9 cellular contexts compared by ENCODE assay signal in genomic region chrX:71911731-71912050, GRCh38. TPM values are rescaled to one million over a fixed set of nuclear protein-coding genes. Genes with fewer than 3 reads are reported as not detected.
A peak's percentile ranks its signal among the peaks of the same experiment; 100 is the strongest.
DNase-seq lines count a peak whose midpoint lies in the region; ATAC-seq and TF ChIP-seq lines count a peak whose summit lies in the region.
"Had no signal": no experiment of that assay in that cellular context is flagged by ENCODE, and none has a peak within 500 bp of the region (broad histone marks: within the 10 kb centered on the region; RNA-seq: fewer than 3 reads in every experiment).

No MANE protein-coding gene starts in this region.

- H3K4me3 Mint-ChIP-seq in immature natural killer cell = peak overlapping the region in 4 of 5 donors; percentile 12 to 56 (median 37)

- in situ Hi-C loops in astrocyte of the spinal cord (cut with HindIII; ENCODE audit: low sequenced_read_pairs) = no loop called here

- ATAC-seq in HG02870 (IDR thresholded peaks at IDR 0.05; ENCODE audit: unreplicated experiment) = no peak

- no peaks in the 10 kb centered on the region for H3K36me3 ChIP-seq in subcutaneous abdominal adipose tissue (ENCODE audit: control insufficient read depth in 5 of 5, insufficient read depth in 5 of 5, low read length in 5 of 5)

- H3K27ac ChIP-seq in subcutaneous abdominal adipose tissue (ENCODE audit: low read depth, low read length) = no peak overlapping the region

- H3K27me3 Mint-ChIP-seq in immature natural killer cell (ENCODE audit: low read depth in 3 of 3) = peaks cover 6 to 26% (median 21%) of the 10 kb centered on the region in 3 donors

- TF ChIP-seq CTCF in astrocyte of the spinal cord (IDR thresholded peaks at IDR 0.05; ENCODE audit: low read depth, low read length) = no peak

- no peak overlapping the region for H3K27ac Mint-ChIP-seq in immature natural killer cell

- H3K36me3 Mint-ChIP-seq in immature natural killer cell = no peaks in the 10 kb centered on the region

- H3K27me3 ChIP-seq in subcutaneous abdominal adipose tissue (ENCODE audit: control insufficient read depth in 5 of 5, insufficient read depth in 4 of 5, low read length in 5 of 5) = peaks cover 7 to 42% (median 30%) of the 10 kb centered on the region in 5 donors

- peak; percentile 57 for DNase-seq in NCI-H748 (lab: John Stamatoyannopoulos, UW; ENCODE audit: unreplicated experiment)
- DNase-seq in NCI-H748 treated with DMSO at 0.1 percent for 48 hours (lab: John Stamatoyannopoulos, UW) = no peak
- no peak for DNase-seq in astrocyte of the spinal cord (ENCODE audit: low read depth, low spot score)
- DNase-seq in immature natural killer cell = no peak
- no peak for DNase-seq in NK-92 treated with Interleukin-12 subunit alpha and Interleukin-12 subunit beta, amount 100 ng/mL, for 24 hours (lab: John Stamatoyannopoulos, UW)
- no peak for DNase-seq in epidermal melanocyte (ENCODE audit: insufficient read length, low spot score)
- DNase-seq: AML-193 had no signal

- no peak overlapping the region for H3K9ac ChIP-seq in subcutaneous abdominal adipose tissue (ENCODE audit: low read length in 5 of 5)

- H3K9me3 ChIP-seq in subcutaneous abdominal adipose tissue (ENCODE audit: control insufficient read depth in 5 of 5, low read length in 5 of 5) = no peaks in the 10 kb centered on the region

- peaks cover 0 to 17% (median 9%) of the 10 kb centered on the region in 5 donors for H3K4me1 ChIP-seq in subcutaneous abdominal adipose tissue (ENCODE audit: control insufficient read depth in 5 of 5, insufficient read depth in 5 of 5, low read length in 5 of 5)

- H3K4me3 ChIP-seq in astrocyte of the spinal cord (ENCODE audit: low read depth, low read length) (peak overlapping the region; percentile 35), subcutaneous abdominal adipose tissue (ENCODE audit: low read depth in 1 of 5, low read length in 5 of 5) (peak overlapping the region in 4 of 5 donors; percentile 26 to 60 (median 44))

- H3K9me3 Mint-ChIP-seq in immature natural killer cell = no peaks in the 10 kb centered on the region

- H3K4me1 Mint-ChIP-seq in immature natural killer cell = no peaks in the 10 kb centered on the region

RNA-seq across cellular contexts. Expression of gene NHSL2, which starts 1.0 kb away (rescaled TPM):
- polyA plus RNA-seq in immature natural killer cell = 10 to 100 TPM; 10.2 to 29.0 (median 10.6) TPM
